Comparison of ENCODE assay signal across 13 cellular contexts in the genomic region with DNA sequence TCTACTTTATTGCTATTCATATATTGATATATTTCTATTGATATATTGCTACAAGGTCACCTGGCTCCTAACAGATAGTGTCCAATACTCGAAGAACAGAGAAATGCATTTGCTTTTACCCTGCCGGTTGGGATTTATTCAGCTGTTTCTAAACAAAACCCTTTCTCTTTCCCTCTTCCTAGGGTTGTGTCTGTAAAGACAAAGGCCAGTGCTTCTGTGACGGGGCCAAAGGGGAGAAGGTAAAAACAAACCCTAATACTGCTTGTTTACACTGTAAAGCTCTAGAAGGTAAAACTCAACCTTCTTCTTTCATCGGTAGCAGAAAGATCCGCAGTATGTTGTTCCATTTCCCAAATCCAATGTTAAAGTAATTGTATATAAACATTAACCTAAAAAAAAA.
"Had no signal": no experiment of that assay in that cellular context is flagged by ENCODE, and none has a peak within 500 bp of the region (broad histone marks: within the 10 kb centered on the region; RNA-seq: fewer than 3 reads in every experiment).

No MANE protein-coding gene starts in this region.

- H3K4me3 Mint-ChIP-seq: naive thymus-derived CD4-positive, alpha-beta T cell; nephron; stimulated activated memory B cell treated with anti-CD40 and anti-IgM and Interleukin-4, amounts not matched to agents 10 μg/mL and 1 μg/mL and 100 μg/mL, for 72 hours; type B pancreatic cell had no signal

- H3K4me1 ChIP-seq: esophagus squamous epithelium, left lung, prostate gland, spleen, testis, tibial artery had no signal

- H3K4me1 Mint-ChIP-seq: naive thymus-derived CD4-positive, alpha-beta T cell; nephron; stimulated activated memory B cell treated with anti-CD40 and anti-IgM and Interleukin-4, amounts not matched to agents 10 μg/mL and 1 μg/mL and 100 μg/mL, for 72 hours had no signal

- H3K9me3 ChIP-seq: esophagus squamous epithelium, left lung, prostate gland, sigmoid colon, spleen, testis, tibial artery had no signal

- DNase-seq: esophagus squamous epithelium had no signal

- H3K4me3 ChIP-seq: esophagus squamous epithelium, left lung, prostate gland, sigmoid colon, spleen, testis, tibial artery had no signal

- H3K36me3 ChIP-seq: esophagus squamous epithelium, left lung, prostate gland, sigmoid colon, tibial artery had no signal

- H3K9me3 Mint-ChIP-seq: naive thymus-derived CD4-positive, alpha-beta T cell; nephron; stimulated activated memory B cell treated with anti-CD40 and anti-IgM and Interleukin-4, amounts not matched to agents 10 μg/mL and 1 μg/mL and 100 μg/mL, for 72 hours; type B pancreatic cell had no signal

- H3K27me3 ChIP-seq: left lung, sigmoid colon, spleen, testis, tibial artery had no signal

- H3K27me3 Mint-ChIP-seq: stimulated activated memory B cell treated with anti-CD40 and anti-IgM and Interleukin-4, amounts not matched to agents 10 μg/mL and 1 μg/mL and 100 μg/mL, for 72 hours had no signal

- H3K36me3 Mint-ChIP-seq: naive thymus-derived CD4-positive, alpha-beta T cell; type B pancreatic cell had no signal

- ATAC-seq: right cardiac atrium; stimulated activated memory B cell treated with anti-CD40 and anti-IgM and Interleukin-4, amounts not matched to agents 10 μg/mL and 1 μg/mL and 100 μg/mL, for 72 hours; stimulated activated naive CD8-positive, alpha-beta T cell treated with anti-CD3 and anti-CD28 coated beads, Interleukin-15, Interleukin-2, amounts not matched to agents 100 U/mL and 50 U/mL, for 24 hours had no signal

- H3K27ac ChIP-seq: esophagus squamous epithelium, left lung, prostate gland, sigmoid colon, spleen, testis, tibial artery had no signal

- H3K27ac Mint-ChIP-seq: naive thymus-derived CD4-positive, alpha-beta T cell; nephron; stimulated activated memory B cell treated with anti-CD40 and anti-IgM and Interleukin-4, amounts not matched to agents 10 μg/mL and 1 μg/mL and 100 μg/mL, for 72 hours; type B pancreatic cell had no signal
